1 cellular context compared by ENCODE assay signal in genomic region chr2:110768591-110768990, GRCh38.
TF ChIP-seq lines count a peak whose summit lies in the region.

No MANE protein-coding gene starts in this region.

TF ChIP-seq in SK-N-SH, 30 proteins besides CTCF, POLR2A, EP300 and RAD21 (continued from another document):
- TF ChIP-seq USF1 (IDR thresholded peaks at IDR 0.05; ENCODE audit: borderline replicate concordance, low read depth), result no peak
- no peak for TF ChIP-seq JUND (IDR thresholded peaks at IDR 0.05)
- TF ChIP-seq YY1 (IDR thresholded peaks at IDR 0.05; ENCODE audit: low read depth), result no peak
- no peak for TF ChIP-seq RFX5 (IDR thresholded peaks at IDR 0.05; ENCODE audit: low read length)
- TF ChIP-seq FOSL2 (IDR thresholded peaks at IDR 0.05; ENCODE audit: borderline replicate concordance, low read depth), result no peak
- TF ChIP-seq TCF12 (IDR thresholded peaks at IDR 0.05), result no peak
- TF ChIP-seq ZBTB33 (IDR thresholded peaks at IDR 0.05; ENCODE audit: borderline replicate concordance, low read depth), result no peak
- TF ChIP-seq SMC3 (IDR thresholded peaks at IDR 0.05; ENCODE audit: low read depth, low read length), result no peak
- TF ChIP-seq FOXJ3 (CRISPR knock-in tag; IDR thresholded peaks at IDR 0.05), result no peak
- no peak for TF ChIP-seq RCOR1 (IDR thresholded peaks at IDR 0.05; ENCODE audit: low read length)
